In the genomic region with DNA sequence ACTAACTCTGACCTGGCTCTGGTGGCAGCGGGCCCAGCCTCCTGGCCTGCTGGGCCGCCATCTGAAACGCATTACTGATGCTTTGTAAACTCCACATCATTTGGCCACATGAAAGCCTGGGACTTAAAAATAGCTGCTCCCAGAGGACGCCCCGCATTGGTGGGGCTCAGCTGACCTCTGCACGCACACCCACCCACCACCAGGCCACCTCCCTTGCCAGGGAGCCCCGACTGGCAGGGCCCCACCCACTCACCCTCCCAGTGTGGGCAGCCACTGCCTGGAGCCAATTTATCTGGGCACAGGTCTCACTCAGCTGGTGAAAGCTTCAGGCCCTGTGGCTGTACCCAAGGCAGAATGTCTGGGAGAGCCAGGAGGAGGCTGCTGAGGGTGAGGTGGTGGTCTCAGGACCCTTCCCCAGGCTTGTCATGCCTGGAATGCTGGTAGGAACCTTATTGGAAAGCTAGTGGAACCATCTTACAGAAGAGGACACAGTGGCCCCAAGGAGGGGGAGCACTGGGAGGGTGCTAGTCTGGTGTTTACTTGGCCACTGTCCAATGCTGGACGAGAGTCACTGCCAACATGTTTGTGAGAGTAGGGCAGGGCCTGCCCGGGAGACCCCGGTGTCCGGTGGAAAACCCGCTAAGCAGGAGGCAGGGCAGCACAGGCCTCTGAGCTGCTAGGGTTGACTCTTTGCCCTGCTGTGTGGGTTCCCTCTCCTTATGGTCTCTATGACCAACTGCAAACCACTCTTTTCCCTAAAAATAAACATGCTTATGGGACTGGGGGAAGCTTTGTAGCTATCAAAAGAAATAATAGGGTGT, we compare ENCODE assay signal across 8 cellular contexts. TPM values are rescaled to one million over a fixed set of nuclear protein-coding genes. Genes with fewer than 3 reads are reported as not detected.
DNase-seq lines count a peak whose midpoint lies in the region; ATAC-seq and TF ChIP-seq lines count a peak whose summit lies in the region.

No MANE protein-coding gene starts in this region.

- H3K4ac ChIP-seq in neuronal stem cell (ENCODE audit: low read length), result no peak overlapping the region

- H2BK15ac ChIP-seq in neuronal stem cell (ENCODE audit: low read length), result no peak overlapping the region

- H2BK5ac ChIP-seq in neuronal stem cell (ENCODE audit: low read length), result no peak overlapping the region

- peaks cover 24% of the 10 kb centered on the region; the same call in 1 of the 2 replicates for H3F3A ChIP-seq in PC-9 (ENCODE audit: insufficient read depth, low read depth)

- no peak overlapping the region for H2BK120ac ChIP-seq in neuronal stem cell (ENCODE audit: low read depth, low read length)

- WGBS in neuronal stem cell (ENCODE audit: extremely low coverage in 2 of 2, insufficient read length in 2 of 2, insufficient replicate concordance in 1 of 2), 2 donors, result no CpG with 5 or more reads among the region's 12 CpGs

- peak overlapping the region; percentile 40 for H3K27ac ChIP-seq in PC-9
- H3K27ac ChIP-seq in dorsolateral prefrontal cortex, result peak overlapping the region in 51 of 59 donors; percentile 21 to 86 (median 59)
- no peak overlapping the region for H3K27ac ChIP-seq in neuronal stem cell (replicated peaks; ENCODE audit: low read length)

- H2BK12ac ChIP-seq in neuronal stem cell (ENCODE audit: low read length), result no peak overlapping the region

- H3K9me3 ChIP-seq in PC-9 (ENCODE audit: insufficient read depth, low read depth) (no peaks in the 10 kb centered on the region), neuronal stem cell (replicated peaks in 1 of 2; ENCODE audit: control insufficient read depth in 2 of 2, insufficient read depth in 1 of 2, low read depth in 1 of 2, low read length in 2 of 2) (peaks cover 0 to 1% of the 10 kb centered on the region in 2 donors)

- POLR2A ChIA-PET in BJ (lab: Charles Lee), result interaction anchor here (0.5 to 1.3 kb wide), 3 partner anchors 9 to 1894 kb away, joined by 4 to 18 read pairs (median 11); no protein-coding TSS in a partner anchor
- POLR2A ChIA-PET in PC-9 (lab: Charles Lee; ENCODE audit: unreplicated experiment), result interaction anchor here (0.6 kb wide), 2 partner anchors 740 to 1339 kb away, joined by 5 read pairs; no protein-coding TSS in a partner anchor

- H3K4me1 ChIP-seq in PC-9 (replicated peaks; ENCODE audit: insufficient read depth), result peaks cover 23% of the 10 kb centered on the region
- peaks cover 0 to 1% of the 10 kb centered on the region in 2 donors for H3K4me1 ChIP-seq in neuronal stem cell (ENCODE audit: control insufficient read depth in 2 of 2, insufficient read depth in 1 of 2, low read depth in 1 of 2, low read length in 2 of 2)

- H4K20me1 ChIP-seq in PC-9 (ENCODE audit: insufficient read depth), result no peaks in the 10 kb centered on the region; the same call in 1 of the 2 replicates

- peak overlapping the region; percentile 21 for H3K14ac ChIP-seq in neuronal stem cell (ENCODE audit: low read length)

- BruUV-seq in PC-9 (replicated peaks; lab: Mats Ljungman, UMichigan), result no TSS peak

- no peak overlapping the region for H2AFZ ChIP-seq in PC-9
- no peak overlapping the region for H2AFZ ChIP-seq in neuronal stem cell (ENCODE audit: low read length)

- TF ChIP-seq CTCF in BJ (IDR thresholded peaks at IDR 0.05; ENCODE audit: insufficient read depth, low read depth, low read length) (no peak), PC-9 (conservative IDR thresholded peaks at IDR 0.05) (no peak), dorsolateral prefrontal cortex (IDR thresholded peaks at IDR 0.05 in 54 of 56, conservative IDR thresholded peaks at IDR 0.05 in 2 of 56; ENCODE audit: low read depth in 1 of 56, partially characterized antibody in 56 of 56) (no peak)

- H3K9me2 ChIP-seq in PC-9 (ENCODE audit: insufficient read depth), result no peaks in the 10 kb centered on the region

- no peaks in the 10 kb centered on the region for H3K79me1 ChIP-seq in neuronal stem cell (ENCODE audit: low read depth, low read length)

- H4K91ac ChIP-seq in neuronal stem cell (ENCODE audit: low read depth, low read length, poor library complexity), result no peak overlapping the region

- CTCF ChIA-PET in BJ (lab: Yijun Ruan, JAX) (interaction anchor here (0.6 to 9.2 kb wide), 8 partner anchors 11 to 86 kb away, joined by 4 to 105 read pairs (median 7); a partner anchor contains a TSS), PC-9 (lab: Charles Lee) (interaction anchor here (1.1 to 1.2 kb wide), 2 partner anchors 86 to 99 kb away, joined by 3 read pairs; no protein-coding TSS in a partner anchor)

- H4K8ac ChIP-seq in neuronal stem cell (ENCODE audit: low read depth, low read length), result no peak overlapping the region

- no peak overlapping the region for H3K9ac ChIP-seq in neuronal stem cell (ENCODE audit: low read depth, low read length, poor library complexity)

- H3K23ac ChIP-seq in neuronal stem cell (ENCODE audit: low read depth, low read length, poor library complexity), result no peak overlapping the region

- H3K4me3 ChIP-seq in BJ (ENCODE audit: low read depth, low read length), result no peak overlapping the region
- H3K4me3 ChIP-seq in PC-9, result no peak overlapping the region
- no peak overlapping the region for H3K4me3 ChIP-seq in dorsolateral prefrontal cortex
- no peak overlapping the region for H3K4me3 ChIP-seq in neuronal stem cell (ENCODE audit: low read length in 2 of 2)

- peak; percentile 87 for DNase-seq in BJ (ENCODE audit: low read depth)
- DNase-seq in PC-9, result peak; percentile 75 to 77
- peak in 7 of 10 donors; percentile 37 to 86 (median 51) for DNase-seq in dorsolateral prefrontal cortex
- no peak for DNase-seq in neuronal stem cell (ENCODE audit: low spot score)
- no peak for DNase-seq in NCI-H774 (lab: John Stamatoyannopoulos, UW)
- DNase-seq in mesenteric fat pad (ENCODE audit: low spot score), result no peak

- peak overlapping the region; percentile 48 for H3K4me2 ChIP-seq in PC-9
- no peak overlapping the region for H3K4me2 ChIP-seq in neuronal stem cell (ENCODE audit: insufficient read depth, low read length, poor library complexity, severe bottlenecking)

- H3K18ac ChIP-seq in neuronal stem cell (ENCODE audit: low read length), result no peak overlapping the region

- no peak for ATAC-seq in HG03354 (IDR thresholded peaks at IDR 0.05; ENCODE audit: poor library complexity, severe bottlenecking, unreplicated experiment)
- ATAC-seq in HG02852 (IDR thresholded peaks at IDR 0.05; ENCODE audit: unreplicated experiment), result no peak

- H3K36me3 ChIP-seq in BJ (ENCODE audit: control insufficient read depth, insufficient read depth, low read length), result 0 out of 2 replicates have a peak, but pooled peaks cover 2% of the 10 kb centered on the region
- no peaks in the 10 kb centered on the region for H3K36me3 ChIP-seq in PC-9 (ENCODE audit: low read depth)
- peaks cover 12 to 19% of the 10 kb centered on the region in 2 donors for H3K36me3 ChIP-seq in neuronal stem cell (replicated peaks in 1 of 2; ENCODE audit: control insufficient read depth in 2 of 2, insufficient read depth in 2 of 2, low read length in 2 of 2)

- H3K27me3 ChIP-seq in BJ (ENCODE audit: control insufficient read depth, insufficient read depth, low read length), result no peaks in the 10 kb centered on the region
- H3K27me3 ChIP-seq in PC-9 (ENCODE audit: insufficient read depth, low read depth), result no peaks in the 10 kb centered on the region
- no peaks in the 10 kb centered on the region for H3K27me3 ChIP-seq in dorsolateral prefrontal cortex
- no peaks in the 10 kb centered on the region for H3K27me3 ChIP-seq in neuronal stem cell (ENCODE audit: control insufficient read depth in 3 of 3, insufficient read depth in 3 of 3, low read depth in 1 of 3, low read length in 3 of 3)

- intact Hi-C loops in PC-9 (cut with micrococcal nuclease; ENCODE audit: unreplicated experiment), result no loop called here
- intact Hi-C loops in dorsolateral prefrontal cortex (cut with DNase I), result no loop called here

- no peaks in the 10 kb centered on the region for H3K79me2 ChIP-seq in PC-9 (ENCODE audit: low read depth)

- H2AK5ac ChIP-seq in neuronal stem cell (ENCODE audit: low read depth, low read length), result no peak overlapping the region

RNA-seq across cellular contexts. Expression of a gene that starts 10.9 kb away (rescaled TPM):
- 0.78 and 0.86 TPM in 2 replicates for polyA plus RNA-seq in BJ (2011; rRNA removed)
- 1.7 and 3.7 TPM in 2 replicates for polyA minus RNA-seq in BJ (2011; rRNA and poly(A)+ RNA removed)
- total RNA-seq in PC-9 (2021) (8.9 and 13.0 TPM in 2 replicates), dorsolateral prefrontal cortex (1 to 10 TPM in 115 of 120 experiments, under 1 TPM in 5; 0.75 to 9.0 (median 2.3) TPM), mesenteric fat pad (3.9 TPM)
- polyA plus RNA-seq in neuronal stem cell (2013, experiment 1 of 2), result 4.1 TPM
- 4.2 TPM for polyA plus RNA-seq in neuronal stem cell (2013, experiment 2 of 2)

RNA-seq across cellular contexts. Expression of a gene that starts 51.3 kb away (rescaled TPM):
- polyA plus RNA-seq in BJ (2011; rRNA removed), result 183 and 496 TPM in 2 replicates
- polyA minus RNA-seq in BJ (2011; rRNA and poly(A)+ RNA removed), result 61.2 and 62.3 TPM in 2 replicates
- total RNA-seq in PC-9 (2021) (335 and 409 TPM in 2 replicates), dorsolateral prefrontal cortex (100 to 1,000 TPM; 263 to 693 (median 535) TPM), mesenteric fat pad (288 TPM)
- polyA plus RNA-seq in neuronal stem cell (2013, experiment 1 of 2), result 609 TPM
- 615 TPM for polyA plus RNA-seq in neuronal stem cell (2013, experiment 2 of 2)

Comparison
In these comparisons a context has a peak if more than half of its experiments do, and no peak if none do; other contexts are left out.
1. DNase-seq: peak in BJ (single experiment), PC-9 (2 of 2) and dorsolateral prefrontal cortex (7 of 10); none in neuronal stem cell (single experiment), NCI-H774 (single experiment) and mesenteric fat pad (single experiment).